ENCODE assay signal across 11 cellular contexts in genomic region chr5:171984748-171985419, GRCh38. TPM values are rescaled to one million over a fixed set of nuclear protein-coding genes. Genes with fewer than 3 reads are reported as not detected.
DNase-seq lines count a peak whose midpoint lies in the region; ATAC-seq and TF ChIP-seq lines count a peak whose summit lies in the region.
"Had no signal": no experiment of that assay in that cellular context is flagged by ENCODE, and none has a peak within 500 bp of the region (broad histone marks: within the 10 kb centered on the region; RNA-seq: fewer than 3 reads in every experiment).

No MANE protein-coding gene starts in this region.

- no peak overlapping the region for H3K18ac ChIP-seq in IMR-90 (ENCODE audit: low read depth, low read length)

- H2AFZ ChIP-seq in IMR-90 (replicated peaks; ENCODE audit: low read length, poor library complexity) (no peak overlapping the region), smooth muscle cell (ENCODE audit: low read depth) (no peak overlapping the region)

- no peak overlapping the region for H2AK5ac ChIP-seq in IMR-90 (ENCODE audit: low read depth, low read length)

- H3K36me3 Mint-ChIP-seq in activated CD8-positive, alpha-beta memory T cell treated with anti-CD3 and anti-CD28 coated beads, Interleukin-2, amount 10 ng/mL, durations not matched to agents 7 days and 5 days, result peaks cover 48% of the 10 kb centered on the region

- H3K9me3 ChIP-seq in IMR-90 (ENCODE audit: control insufficient read depth, insufficient read depth, low read length) (no peaks in the 10 kb centered on the region), smooth muscle cell (replicated peaks; ENCODE audit: low read depth) (no peaks in the 10 kb centered on the region)

- H3K79me1 ChIP-seq in IMR-90 (ENCODE audit: low read depth in 1 of 2, low read length in 2 of 2), result peaks cover 24 to 76% of the 10 kb centered on the region in 2 experiments

- H3K4me3 ChIP-seq in IMR-90 (ENCODE audit: insufficient read depth, low read depth, low read length), result no peak overlapping the region
- H3K4me3 ChIP-seq in smooth muscle cell, result no peak overlapping the region
- no peak overlapping the region for H3K4me3 ChIP-seq in lower leg skin (ENCODE audit: low read depth, poor library complexity, severe bottlenecking)
- H3K4me3 ChIP-seq: thoracic aorta had no signal

- H4K20me1 ChIP-seq in IMR-90 (ENCODE audit: insufficient read depth, low read length) (peaks cover 65% of the 10 kb centered on the region), smooth muscle cell (ENCODE audit: low read depth) (peaks cover 100% of the 10 kb centered on the region)

- H2AK9ac ChIP-seq in IMR-90 (replicated peaks; ENCODE audit: low read depth, low read length, poor library complexity), result no peak overlapping the region

- 40% methylated on average over 1 of the region's 6 CpGs; no CpG with 5 or more reads in 1 of the 2 experiments for WGBS in IMR-90 (ENCODE audit: extremely low coverage in 2 of 2, insufficient read length in 1 of 2), 2 experiments
- WGBS in smooth muscle cell (ENCODE audit: low lambda C conversion rate), result 66% methylated on average over 6 of the region's 6 CpGs
- 89 to 93% methylated on average over 6 of the region's 6 CpGs for WGBS in lower leg skin, 2 donors

- H3K27ac ChIP-seq in IMR-90 (ENCODE audit: insufficient read depth, low read length) (0 out of 2 replicates have a peak overlapping the region, but pooled peaks have one; percentile 48), smooth muscle cell (ENCODE audit: low read depth) (peak overlapping the region; percentile 57)
- H3K27ac ChIP-seq: thoracic aorta had no signal

- peak overlapping the region; percentile 53 for H2BK5ac ChIP-seq in IMR-90 (ENCODE audit: low read depth, low read length, poor library complexity, severe bottlenecking)

- H3K4me2 ChIP-seq in IMR-90 (ENCODE audit: low read depth, low read length) (no peak overlapping the region; the same call in 1 of the 2 replicates), smooth muscle cell (peak overlapping the region; percentile 65)

- peaks cover 29% of the 10 kb centered on the region for H3K4me1 Mint-ChIP-seq in activated CD8-positive, alpha-beta memory T cell treated with anti-CD3 and anti-CD28 coated beads, Interleukin-2, amount 10 ng/mL, durations not matched to agents 7 days and 5 days

- H2BK15ac ChIP-seq in IMR-90 (ENCODE audit: low read depth, low read length), result no peak overlapping the region

- no peak overlapping the region for H4K8ac ChIP-seq in IMR-90 (ENCODE audit: low read depth in 2 of 2, low read length in 2 of 2)

- no peak for TF ChIP-seq RAD21 in IMR-90 (IDR thresholded peaks at IDR 0.05; ENCODE audit: low read length)

- CTCF ChIA-PET in activated CD8-positive, alpha-beta memory T cell treated with anti-CD3 and anti-CD28 coated beads, Interleukin-2, amount 10 ng/mL, durations not matched to agents 7 days and 5 days (lab: Charles Lee), result interaction anchor here (1.5 to 4.5 kb wide), 2 partner anchors 21 to 65 kb away, joined by 4 to 22 read pairs; partner anchors contain the start of gene FBXW11
- CTCF ChIA-PET in IMR-90 (lab: Yijun Ruan, JAX), result interaction anchor here (0.8 to 1.0 kb wide), 2 partner anchors 11 to 17 kb away, joined by 4 read pairs; no protein-coding TSS in a partner anchor

- no TSS peak for BruUV-seq in IMR-90 (replicated peaks; lab: Mats Ljungman, UMichigan)

- H3K27me3 ChIP-seq in IMR-90 (ENCODE audit: control insufficient read depth, insufficient read depth, low read length) (no peaks in the 10 kb centered on the region), smooth muscle cell (ENCODE audit: low read depth) (no peaks in the 10 kb centered on the region)

- TF ChIP-seq POLR2A in IMR-90 (IDR thresholded peaks at IDR 0.05; ENCODE audit: low read depth, low read length) (no peak), lower leg skin (IDR thresholded peaks at IDR 0.05) (no peak)

- H3K27ac Mint-ChIP-seq in activated CD8-positive, alpha-beta memory T cell treated with anti-CD3 and anti-CD28 coated beads, Interleukin-2, amount 10 ng/mL, durations not matched to agents 7 days and 5 days, result peak overlapping the region; percentile 38

- no peak overlapping the region for H3K14ac ChIP-seq in IMR-90 (replicated peaks; ENCODE audit: low read depth, low read length)

- H3K9me1 ChIP-seq in IMR-90 (ENCODE audit: insufficient read depth, low read length), result peaks cover 22% of the 10 kb centered on the region

- peaks cover 5% of the 10 kb centered on the region for H3K4me1 ChIP-seq in IMR-90 (ENCODE audit: control insufficient read depth, insufficient read depth, low read length)
- H3K4me1 ChIP-seq in smooth muscle cell (ENCODE audit: low read depth), result peaks cover 18% of the 10 kb centered on the region

- H3K9me3 Mint-ChIP-seq in activated CD8-positive, alpha-beta memory T cell treated with anti-CD3 and anti-CD28 coated beads, Interleukin-2, amount 10 ng/mL, durations not matched to agents 7 days and 5 days (ENCODE audit: low read depth), result peaks cover under 1% of the 10 kb centered on the region

- intact Hi-C loops in IMR-90 (cut with micrococcal nuclease) (loop anchor here (2.0 kb wide), 1 partner anchor 18 kb away; no protein-coding TSS in a partner anchor), lower leg skin (cut with DNase I; ENCODE audit: low total_unique reads) (no loop called here)

- H3K36me3 ChIP-seq in IMR-90 (ENCODE audit: control insufficient read depth, insufficient read depth, low read length), result no peaks in the 10 kb centered on the region
- no peaks in the 10 kb centered on the region for H3K36me3 ChIP-seq in smooth muscle cell (ENCODE audit: low read depth)
- H3K36me3 ChIP-seq: thoracic aorta had no signal

- TF ChIP-seq CTCF in IMR-90 (conservative IDR thresholded peaks at IDR 0.05; ENCODE audit: low read depth, low read length) (no peak), smooth muscle cell (IDR thresholded peaks at IDR 0.05; ENCODE audit: borderline replicate concordance, insufficient read depth, poor library complexity, severe bottlenecking) (no peak), lower leg skin (IDR thresholded peaks at IDR 0.05) (no peak)

- dilution Hi-C loops in IMR-90 (cut with HindIII; ENCODE audit: low sequenced_read_pairs, unreplicated experiment), result no loop called here

- H3K4me3 Mint-ChIP-seq in activated CD8-positive, alpha-beta memory T cell treated with anti-CD3 and anti-CD28 coated beads, Interleukin-2, amount 10 ng/mL, durations not matched to agents 7 days and 5 days, result no peak overlapping the region

- POLR2A ChIA-PET in IMR-90 (lab: Charles Lee; ENCODE audit: unreplicated experiment), result no interaction called here

- ATAC-seq in activated CD8-positive, alpha-beta memory T cell treated with anti-CD3 and anti-CD28 coated beads, Interleukin-2, amount 10 ng/mL, durations not matched to agents 7 days and 5 days, result peak; percentile 77
- ATAC-seq in IMR-90 (ENCODE audit: low read depth), result peak; percentile 95
- no peak for ATAC-seq in GM21381 (IDR thresholded peaks at IDR 0.05; ENCODE audit: unreplicated experiment)
- ATAC-seq: HepG2 had no signal

- peaks cover 5% of the 10 kb centered on the region for H3F3A ChIP-seq in smooth muscle cell (ENCODE audit: low read depth)

- H3K27me3 Mint-ChIP-seq in activated CD8-positive, alpha-beta memory T cell treated with anti-CD3 and anti-CD28 coated beads, Interleukin-2, amount 10 ng/mL, durations not matched to agents 7 days and 5 days, result no peaks in the 10 kb centered on the region

- H4K91ac ChIP-seq in IMR-90 (ENCODE audit: insufficient read depth, low read depth, low read length), result no peak overlapping the region

- H3K56ac ChIP-seq in IMR-90 (ENCODE audit: extremely low read depth, insufficient read depth, low read length), result no peak overlapping the region

- H3K79me2 ChIP-seq in smooth muscle cell (ENCODE audit: low read depth), result peaks cover 92% of the 10 kb centered on the region

- in situ Hi-C loops in IMR-90 (cut with MboI; ENCODE audit: low sequenced_read_pairs), result no loop called here

- H3K9ac ChIP-seq in IMR-90 (ENCODE audit: low read depth, low read length) (no peak overlapping the region), smooth muscle cell (ENCODE audit: low read depth) (no peak overlapping the region)

- DNase-seq in activated CD8-positive, alpha-beta memory T cell treated with anti-CD3 and anti-CD28 coated beads, Interleukin-2, amount 10 ng/mL, durations not matched to agents 7 days and 5 days, result peak; percentile 73
- DNase-seq in activated CD8-positive, alpha-beta memory T cell treated with anti-CD3 and anti-CD28 coated beads, Interleukin-2, amount 50 U/mL, for 4 hours, result no peak
- DNase-seq in IMR-90, result peak; percentile 98
- DNase-seq in amniotic stem cell (lab: John Stamatoyannopoulos, UW), result peak; percentile 54
- DNase-seq in smooth muscle cell (lab: John Stamatoyannopoulos, UW; ENCODE audit: unreplicated experiment), result no peak
- DNase-seq in lower leg skin (ENCODE audit: low spot score in 2 of 2), result no peak
- no peak for DNase-seq in occipital lobe (lab: John Stamatoyannopoulos, UW)
- DNase-seq: activated effector memory CD4-positive, alpha-beta T cell treated with Interleukin-2 at 50 U/mL for 16 hours had no signal

- H3K4ac ChIP-seq in IMR-90 (ENCODE audit: low read depth, low read length), result no peak overlapping the region

- no peak overlapping the region for H2BK120ac ChIP-seq in IMR-90 (ENCODE audit: low read depth, low read length)

- no peak overlapping the region for H2BK20ac ChIP-seq in IMR-90 (ENCODE audit: low read depth, low read length)

- no peak overlapping the region for H3K23ac ChIP-seq in IMR-90 (ENCODE audit: low read depth, low read length)

- no peak overlapping the region for H4K5ac ChIP-seq in IMR-90 (ENCODE audit: low read depth, low read length)

TF ChIP-seq in IMR-90, 13 proteins besides CTCF, POLR2A, EP300 and RAD21:
- TF ChIP-seq MXI1 (IDR thresholded peaks at IDR 0.05; ENCODE audit: borderline replicate concordance, low read depth, low read length), result no peak
- TF ChIP-seq RCOR1 (IDR thresholded peaks at IDR 0.05; ENCODE audit: insufficient replicate concordance, low read length), result peak; percentile 98
- TF ChIP-seq FOS (IDR thresholded peaks at IDR 0.05; ENCODE audit: low read depth, low read length), result peak; percentile 60; the same call in 1 of the 2 replicates
TF ChIP-seq in IMR-90: peak in this region for 2.

RNA-seq across cellular contexts. Expression of gene FBXW11, which starts 21.6 kb away (rescaled TPM):
- 10 to 100 TPM; 31.2 to 50.4 TPM for total RNA-seq in activated CD8-positive, alpha-beta memory T cell treated with anti-CD3 and anti-CD28 coated beads, Interleukin-2, amount 10 ng/mL, durations not matched to agents 7 days and 5 days
- total RNA-seq in IMR-90 (2012; rRNA removed) (97.1 and 100 TPM in 2 replicates), smooth muscle cell (83.0 and 83.7 TPM in 2 replicates), lower leg skin (10 to 100 TPM; 35.9 to 56.8 (median 50.9) TPM), occipital lobe (162 TPM)
- polyA plus RNA-seq in IMR-90 (2012; rRNA removed) (29.1 and 34.3 TPM in 2 replicates), smooth muscle cell (27.4 and 30.6 TPM in 2 replicates)
- polyA plus RNA-seq in IMR-90 (2012; cell fraction: cytosol; rRNA removed), result 14.9 and 17.1 TPM in 2 replicates
- polyA plus RNA-seq in IMR-90 (2012; cell fraction: nucleus; rRNA removed; ENCODE audit: low replicate concordance), result 10.5 and 28.9 TPM in 2 replicates

Comparison
In these comparisons a context has a peak if more than half of its experiments do, and no peak if none do; other contexts are left out.
1. DNase-seq: peak in activated CD8-positive, alpha-beta memory T cell treated with anti-CD3 and anti-CD28 coated beads, Interleukin-2, amount 10 ng/mL, durations not matched to agents 7 days and 5 days (single experiment), IMR-90 (single experiment) and amniotic stem cell (single experiment); none in activated CD8-positive, alpha-beta memory T cell treated with anti-CD3 and anti-CD28 coated beads, Interleukin-2, amount 50 U/mL, for 4 hours (single experiment), smooth muscle cell (single experiment), lower leg skin (0 of 2) and occipital lobe (single experiment).